8 cellular contexts compared by ENCODE assay signal in genomic region chr2:43774617-43775016, GRCh38. TPM values are rescaled to one million over a fixed set of nuclear protein-coding genes. Genes with fewer than 3 reads are reported as not detected.
DNase-seq lines count a peak whose midpoint lies in the region; ATAC-seq and TF ChIP-seq lines count a peak whose summit lies in the region.

No MANE protein-coding gene starts in this region.

- H3K4me1 ChIP-seq in upper lobe of left lung = peaks cover 5 to 9% (median 7%) of the 10 kb centered on the region in 4 donors

- no peaks in the 10 kb centered on the region for H3K9me3 ChIP-seq in upper lobe of left lung

- no peaks in the 10 kb centered on the region for H3K9me3 Mint-ChIP-seq in activated naive CD4-positive, alpha-beta T cell treated with anti-CD3 and anti-CD28 coated beads for 36 hours

- no peak for DNase-seq in activated naive CD4-positive, alpha-beta T cell treated with anti-CD3 and anti-CD28 coated beads for 36 hours
- no peak for DNase-seq in activated naive CD4-positive, alpha-beta T cell treated with Interleukin-2 at 50 U/mL for 16 hours
- DNase-seq in astrocyte of the spinal cord (ENCODE audit: low read depth, low spot score) (no peak), lower leg skin (ENCODE audit: low spot score in 2 of 2) (no peak), upper lobe of left lung (no peak), NCI-H2029 treated with DMSO at 0.1 percent for 48 hours (lab: John Stamatoyannopoulos, UW) (no peak), ecto neural progenitor cell (ENCODE audit: low spot score) (no peak)

- TF ChIP-seq POLR2A in lower leg skin (IDR thresholded peaks at IDR 0.05) (no peak), upper lobe of left lung (IDR thresholded peaks at IDR 0.05) (no peak)

- peak overlapping the region; percentile 77 to 89 (median 83) for H3K27ac ChIP-seq in upper lobe of left lung

- no peak for TF ChIP-seq CTCF in astrocyte of the spinal cord (IDR thresholded peaks at IDR 0.05; ENCODE audit: low read depth, low read length)
- TF ChIP-seq CTCF in lower leg skin (IDR thresholded peaks at IDR 0.05) = no peak
- no peak for TF ChIP-seq CTCF in upper lobe of left lung (IDR thresholded peaks at IDR 0.05)

- H3K27me3 ChIP-seq in upper lobe of left lung = no peaks in the 10 kb centered on the region

- H3K36me3 Mint-ChIP-seq in activated naive CD4-positive, alpha-beta T cell treated with anti-CD3 and anti-CD28 coated beads for 36 hours (ENCODE audit: low read depth) = no peaks in the 10 kb centered on the region

- no peak for TF ChIP-seq EP300 in upper lobe of left lung (IDR thresholded peaks at IDR 0.05)

- ATAC-seq in upper lobe of left lung (ENCODE audit: low FRiP score in 2 of 2) (peak in 1 of 2 donors; percentile 3), GM21717 (IDR thresholded peaks at IDR 0.05; ENCODE audit: unreplicated experiment) (no peak)

- peaks cover 21% of the 10 kb centered on the region for H3K4me1 Mint-ChIP-seq in activated naive CD4-positive, alpha-beta T cell treated with anti-CD3 and anti-CD28 coated beads for 36 hours (ENCODE audit: low read depth)

- in situ Hi-C loops in astrocyte of the spinal cord (cut with HindIII; ENCODE audit: low sequenced_read_pairs) = no loop called here

- peak overlapping the region; percentile 58 for H3K4me3 ChIP-seq in astrocyte of the spinal cord (ENCODE audit: low read depth, low read length)
- peak overlapping the region; percentile 71 for H3K4me3 ChIP-seq in lower leg skin (ENCODE audit: low read depth, poor library complexity, severe bottlenecking)
- peak overlapping the region in 3 of 4 donors; percentile 63 to 72 (median 70) for H3K4me3 ChIP-seq in upper lobe of left lung

- no peak overlapping the region for H3K27ac Mint-ChIP-seq in activated naive CD4-positive, alpha-beta T cell treated with anti-CD3 and anti-CD28 coated beads for 36 hours

- H3K36me3 ChIP-seq in upper lobe of left lung = peaks cover 0 to 14% (median 0%) of the 10 kb centered on the region in 4 donors

- intact Hi-C loops in activated naive CD4-positive, alpha-beta T cell treated with anti-CD3 and anti-CD28 coated beads for 36 hours (cut with micrococcal nuclease) = loop anchor here (1.0 to 10.0 kb wide), 4 partner anchors 137 to 480 kb away; partner anchors contain the start of genes LRPPRC, PLEKHH2 and PPM1B
- intact Hi-C loops in lower leg skin (cut with DNase I; ENCODE audit: low total_unique reads) = no loop called here

- H3K4me3 Mint-ChIP-seq in activated naive CD4-positive, alpha-beta T cell treated with anti-CD3 and anti-CD28 coated beads for 36 hours = peak overlapping the region; percentile 91

- WGBS in lower leg skin, 2 donors = 22 to 25% methylated on average over 7 of the region's 7 CpGs
- WGBS in upper lobe of left lung, 2 donors = 28 to 31% methylated on average over 7 of the region's 7 CpGs

- CTCF ChIA-PET in activated naive CD4-positive, alpha-beta T cell treated with anti-CD3 and anti-CD28 coated beads for 36 hours (lab: Charles Lee) = interaction anchor here (0.6 kb wide), 1 partner anchor 139 kb away, joined by 3 read pairs; no protein-coding TSS in a partner anchor

- no peaks in the 10 kb centered on the region for H3K27me3 Mint-ChIP-seq in activated naive CD4-positive, alpha-beta T cell treated with anti-CD3 and anti-CD28 coated beads for 36 hours (ENCODE audit: low read depth)

RNA-seq across cellular contexts. Expression of gene DYNC2LI1, which starts 0.8 kb away (rescaled TPM):
- total RNA-seq in activated naive CD4-positive, alpha-beta T cell treated with anti-CD3 and anti-CD28 coated beads for 36 hours = 1 to 10 TPM; 8.0 to 8.9 TPM
- total RNA-seq in lower leg skin (10 to 100 TPM; 13.6 to 20.4 (median 17.7) TPM), upper lobe of left lung (10 to 100 TPM; 15.8 to 58.2 (median 18.1) TPM)
